Comparison of ENCODE assay signal across 21 cellular contexts in genomic region chr12:130972589-130972950, GRCh38.
"Had no signal": no experiment of that assay in that cellular context is flagged by ENCODE, and none has a peak within 500 bp of the region (broad histone marks: within the 10 kb centered on the region; RNA-seq: fewer than 3 reads in every experiment).

No MANE protein-coding gene starts in this region.

- H3K27ac ChIP-seq: gastrocnemius medialis, psoas muscle, suprapubic skin had no signal

- H3K27me3 ChIP-seq: gastrocnemius medialis, suprapubic skin, upper lobe of left lung had no signal

- H3K4me3 ChIP-seq: gastrocnemius medialis, lung, psoas muscle, suprapubic skin, upper lobe of left lung had no signal

- FAIRE-seq: colon had no signal

- ATAC-seq: activated CD8-positive, alpha-beta T cell treated with anti-CD3 and anti-CD28 coated beads for 36 hours; activated T-helper 17 cell treated with anti-CD3 and anti-CD28 coated beads, Interleukin-2, amount 50 U/mL, for 72 hours; left colon; psoas muscle; stimulated activated naive CD8-positive, alpha-beta T cell treated with anti-CD3 and anti-CD28 coated beads, Interleukin-15, Interleukin-2, amounts not matched to agents 100 U/mL and 50 U/mL, for 24 hours had no signal

- H3K4me1 ChIP-seq: gastrocnemius medialis, psoas muscle, suprapubic skin, upper lobe of left lung had no signal

- H3K9me3 ChIP-seq: gastrocnemius medialis, psoas muscle, suprapubic skin, upper lobe of left lung had no signal

- H3K36me3 ChIP-seq: gastrocnemius medialis had no signal

- DNase-seq: activated CD4-positive, alpha-beta T cell treated with anti-CD3 and anti-CD28 coated beads, Interleukin-2, amount 10 ng/mL, durations not matched to agents 24 days and 14 days; activated CD4-positive, CD25-positive, alpha-beta regulatory T cell; activated CD8-positive, alpha-beta T cell treated with anti-CD3 and anti-CD28 coated beads for 36 hours; activated naive CD4-positive, alpha-beta T cell; activated T-cell treated with anti-CD3 and anti-CD28 coated beads, Interleukin-2, amount 50 U/mL, for 1 hour; anterior cingulate cortex; central memory CD4-positive, alpha-beta T cell; erythroblast; gastrocnemius medialis; naive B cell; psoas muscle; stimulated activated CD4-positive, alpha-beta T cell treated with anti-CD3 and anti-CD28 coated beads, Interleukin-2, amount 100 ng/mL, for 24 hours; stimulated activated naive CD8-positive, alpha-beta T cell treated with anti-CD3 and anti-CD28 coated beads, Interleukin-15, Interleukin-2, amounts not matched to agents 100 U/mL and 50 U/mL, for 24 hours; T-helper 1 cell; T-helper 9 cell had no signal
